ENCODE assay signal across 20 cellular contexts in the genomic region with DNA sequence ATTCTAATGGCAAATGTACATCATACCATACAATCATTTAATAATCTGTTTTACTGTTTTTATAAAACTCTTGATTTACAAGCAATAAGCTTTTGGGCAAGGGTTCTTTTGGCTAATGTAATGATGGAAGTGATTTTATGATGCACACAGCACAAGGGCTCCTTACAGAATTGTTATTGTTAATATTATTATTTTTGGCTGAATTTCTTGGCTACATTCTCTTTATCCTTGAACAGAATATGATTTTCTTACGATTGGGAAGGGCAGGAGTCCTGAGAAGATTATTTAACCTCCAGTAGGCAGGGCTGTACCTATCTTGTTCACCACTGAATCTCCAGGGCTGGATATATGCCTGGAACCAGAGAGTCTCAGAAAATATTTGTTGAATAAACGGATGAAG.
DNase-seq lines count a peak whose midpoint lies in the region; ATAC-seq and TF ChIP-seq lines count a peak whose summit lies in the region.
"Had no signal": no experiment of that assay in that cellular context is flagged by ENCODE, and none has a peak within 500 bp of the region (broad histone marks: within the 10 kb centered on the region; RNA-seq: fewer than 3 reads in every experiment).

No MANE protein-coding gene starts in this region.

- H3K27me3 Mint-ChIP-seq in activated CD4-positive, alpha-beta T cell treated with anti-CD3 and anti-CD28 coated beads, Interleukin-2, amount 10 ng/mL, durations not matched to agents 24 days and 14 days = no peaks in the 10 kb centered on the region
- no peaks in the 10 kb centered on the region for H3K27me3 Mint-ChIP-seq in activated CD4-positive, alpha-beta T cell treated with anti-CD3 and anti-CD28 coated beads for 36 hours
- no peaks in the 10 kb centered on the region for H3K27me3 Mint-ChIP-seq in activated naive CD8-positive, alpha-beta T cell treated with anti-CD3 and anti-CD28 coated beads for 36 hours
- H3K27me3 Mint-ChIP-seq: CD4-positive, alpha-beta T cell; CD8-positive, alpha-beta memory T cell had no signal

- peak; percentile 2 for DNase-seq in activated CD4-positive, alpha-beta T cell treated with anti-CD3 and anti-CD28 coated beads, Interleukin-2, amount 10 ng/mL, durations not matched to agents 24 days and 14 days
- DNase-seq in activated CD4-positive, alpha-beta T cell treated with anti-CD3 and anti-CD28 coated beads for 36 hours = no peak
- DNase-seq in fibroblast of the aortic adventitia (ENCODE audit: low read depth) (peak; percentile 72), smooth muscle cell of the brain vasculature (ENCODE audit: low read depth, low spot score) (peak; percentile 12), D341Med (ENCODE audit: low spot score) (no peak)
- DNase-seq in activated naive CD8-positive, alpha-beta T cell treated with anti-CD3 and anti-CD28 coated beads for 36 hours = no peak
- DNase-seq: 8988T; ACHN; AML-193; BE2C; CD4-positive, alpha-beta T cell; CD8-positive, alpha-beta memory T cell; DMS153; DND-41; GOT3; HFFc6 had no signal

- H3K4me3 Mint-ChIP-seq in activated CD4-positive, alpha-beta T cell treated with anti-CD3 and anti-CD28 coated beads, Interleukin-2, amount 10 ng/mL, durations not matched to agents 24 days and 14 days = no peak overlapping the region
- no peak overlapping the region for H3K4me3 Mint-ChIP-seq in activated CD4-positive, alpha-beta T cell treated with anti-CD3 and anti-CD28 coated beads for 36 hours
- H3K4me3 Mint-ChIP-seq in activated naive CD8-positive, alpha-beta T cell treated with anti-CD3 and anti-CD28 coated beads for 36 hours = no peak overlapping the region
- H3K4me3 Mint-ChIP-seq: CD14-positive monocyte; CD4-positive, alpha-beta T cell; CD8-positive, alpha-beta memory T cell; HFFc6 had no signal

- TF ChIP-seq CTCF in fibroblast of the aortic adventitia (IDR thresholded peaks at IDR 0.05; ENCODE audit: insufficient read depth, low read length) = no peak

- no peak overlapping the region for H3K27ac Mint-ChIP-seq in activated CD4-positive, alpha-beta T cell treated with anti-CD3 and anti-CD28 coated beads, Interleukin-2, amount 10 ng/mL, durations not matched to agents 24 days and 14 days
- no peak overlapping the region for H3K27ac Mint-ChIP-seq in activated CD4-positive, alpha-beta T cell treated with anti-CD3 and anti-CD28 coated beads for 36 hours
- no peak overlapping the region for H3K27ac Mint-ChIP-seq in activated naive CD8-positive, alpha-beta T cell treated with anti-CD3 and anti-CD28 coated beads for 36 hours
- H3K27ac Mint-ChIP-seq: CD14-positive monocyte; CD4-positive, alpha-beta T cell; CD8-positive, alpha-beta memory T cell; HFFc6 had no signal

- no peak for ATAC-seq in activated CD4-positive, alpha-beta T cell treated with anti-CD3 and anti-CD28 coated beads for 36 hours
- ATAC-seq: A549 had no signal

- no peaks in the 10 kb centered on the region for H3K36me3 Mint-ChIP-seq in activated CD4-positive, alpha-beta T cell treated with anti-CD3 and anti-CD28 coated beads, Interleukin-2, amount 10 ng/mL, durations not matched to agents 24 days and 14 days (ENCODE audit: low read depth)
- H3K36me3 Mint-ChIP-seq in activated CD4-positive, alpha-beta T cell treated with anti-CD3 and anti-CD28 coated beads for 36 hours (ENCODE audit: low read depth) = no peaks in the 10 kb centered on the region
- H3K36me3 Mint-ChIP-seq in activated naive CD8-positive, alpha-beta T cell treated with anti-CD3 and anti-CD28 coated beads for 36 hours = no peaks in the 10 kb centered on the region
- H3K36me3 Mint-ChIP-seq: CD14-positive monocyte; CD8-positive, alpha-beta memory T cell had no signal

- POLR2A ChIA-PET in activated CD4-positive, alpha-beta T cell treated with anti-CD3 and anti-CD28 coated beads for 36 hours (lab: Charles Lee) = no interaction called here

- no peaks in the 10 kb centered on the region for H3K4me1 Mint-ChIP-seq in activated CD4-positive, alpha-beta T cell treated with anti-CD3 and anti-CD28 coated beads, Interleukin-2, amount 10 ng/mL, durations not matched to agents 24 days and 14 days
- no peaks in the 10 kb centered on the region for H3K4me1 Mint-ChIP-seq in activated CD4-positive, alpha-beta T cell treated with anti-CD3 and anti-CD28 coated beads for 36 hours
- H3K4me1 Mint-ChIP-seq in activated naive CD8-positive, alpha-beta T cell treated with anti-CD3 and anti-CD28 coated beads for 36 hours = no peaks in the 10 kb centered on the region
- H3K4me1 Mint-ChIP-seq: CD8-positive, alpha-beta memory T cell had no signal

- CTCF ChIA-PET in activated CD4-positive, alpha-beta T cell treated with anti-CD3 and anti-CD28 coated beads for 36 hours (lab: Charles Lee) = interaction anchor here (0.6 kb wide), 1 partner anchor 848 kb away, joined by 3 read pairs; no protein-coding TSS in a partner anchor

- intact Hi-C loops in activated CD4-positive, alpha-beta T cell treated with anti-CD3 and anti-CD28 coated beads, Interleukin-2, amount 10 ng/mL, durations not matched to agents 24 days and 14 days (cut with micrococcal nuclease) = no loop called here
- intact Hi-C loops in activated CD4-positive, alpha-beta T cell treated with anti-CD3 and anti-CD28 coated beads for 36 hours (cut with DNase I, micrococcal nuclease) = no loop called here

- peaks cover 10% of the 10 kb centered on the region for H3K9me3 Mint-ChIP-seq in activated CD4-positive, alpha-beta T cell treated with anti-CD3 and anti-CD28 coated beads, Interleukin-2, amount 10 ng/mL, durations not matched to agents 24 days and 14 days
- peaks cover 14% of the 10 kb centered on the region for H3K9me3 Mint-ChIP-seq in activated CD4-positive, alpha-beta T cell treated with anti-CD3 and anti-CD28 coated beads for 36 hours (ENCODE audit: low read depth)
- H3K9me3 Mint-ChIP-seq in activated naive CD8-positive, alpha-beta T cell treated with anti-CD3 and anti-CD28 coated beads for 36 hours = peaks cover 5% of the 10 kb centered on the region

- H3K4me3 ChIP-seq in fibroblast of the aortic adventitia (ENCODE audit: low read depth, low read length) = no peak overlapping the region
- H3K4me3 ChIP-seq: A549; BLaER1 treated with 17β-estradiol and CSF1 and Interleukin-3, amounts not matched to agents 10 nM and 100 nM; HAP-1 had no signal

Comparison
In these comparisons a context has a peak if more than half of its experiments do, and no peak if none do; other contexts are left out.
1. DNase-seq: peak in activated CD4-positive, alpha-beta T cell treated with anti-CD3 and anti-CD28 coated beads, Interleukin-2, amount 10 ng/mL, durations not matched to agents 24 days and 14 days (single experiment), fibroblast of the aortic adventitia (single experiment) and smooth muscle cell of the brain vasculature (single experiment); none in activated CD4-positive, alpha-beta T cell treated with anti-CD3 and anti-CD28 coated beads for 36 hours (single experiment), activated naive CD8-positive, alpha-beta T cell treated with anti-CD3 and anti-CD28 coated beads for 36 hours (single experiment) and D341Med (single experiment).